Comparison of ENCODE assay signal across 8 cellular contexts in genomic region chr1:198699167-198700015, GRCh38.
A peak's percentile ranks its signal among the peaks of the same experiment; 100 is the strongest.
DNase-seq lines count a peak whose midpoint lies in the region; ATAC-seq and TF ChIP-seq lines count a peak whose summit lies in the region.

No MANE protein-coding gene starts in this region.

- ATAC-seq in mucosa of descending colon (peak; percentile 90), HG03108 (IDR thresholded peaks at IDR 0.05; ENCODE audit: unreplicated experiment) (no peak), GM21529 (IDR thresholded peaks at IDR 0.05; ENCODE audit: unreplicated experiment) (no peak)

- H3K4me1 ChIP-seq in MM.1S (ENCODE audit: low read length), result peaks cover 29% of the 10 kb centered on the region
- no peaks in the 10 kb centered on the region for H3K4me1 ChIP-seq in mucosa of descending colon (ENCODE audit: low read depth)

- no peak overlapping the region for H3K4me2 ChIP-seq in MM.1S (ENCODE audit: low read depth, low read length)

- H3K9me3 ChIP-seq in MM.1S (replicated peaks; ENCODE audit: insufficient read depth, low read length) (no peaks in the 10 kb centered on the region), mucosa of descending colon (no peaks in the 10 kb centered on the region)

- peak; percentile 89 for DNase-seq in DMS53 treated with DMSO at 0.1 percent for 48 hours (lab: John Stamatoyannopoulos, UW; ENCODE audit: unreplicated experiment)
- DNase-seq in MM.1S, result no peak
- peak; percentile 76 to 77 for DNase-seq in activated CD4-positive, alpha-beta T cell treated with anti-CD3 and anti-CD28 coated beads, Interleukin-2, amount 50 U/mL, for 4 hours
- peak in 5 of 10 donors; percentile 15 to 53 (median 34) for DNase-seq in dorsolateral prefrontal cortex
- peak; percentile 57 to 73 (median 67) for DNase-seq in mucosa of descending colon
- peak; percentile 29 to 40 for DNase-seq in stimulated activated CD8-positive, alpha-beta memory T cell treated with anti-CD3 and anti-CD28 coated beads, Interleukin-7, amount 100 ng/mL, for 1 hour (ENCODE audit: low read depth in 2 of 2)

- H4K20me1 ChIP-seq in MM.1S (ENCODE audit: insufficient read depth, low read length), result no peaks in the 10 kb centered on the region

- H2AFZ ChIP-seq in MM.1S (ENCODE audit: low read length), result no peak overlapping the region

- intact Hi-C loops in dorsolateral prefrontal cortex (cut with DNase I) (no loop called here), mucosa of descending colon (cut with DNase I, micrococcal nuclease) (no loop called here)

- H3K27me3 ChIP-seq in MM.1S (replicated peaks; ENCODE audit: insufficient read depth, low read length) (no peaks in the 10 kb centered on the region), dorsolateral prefrontal cortex (peaks cover 0 to 14% (median 0%) of the 10 kb centered on the region in 45 donors)

- no peak overlapping the region for H3K9ac ChIP-seq in MM.1S (ENCODE audit: low read length)

- TF ChIP-seq CTCF in MM.1S (IDR thresholded peaks at IDR 0.05; ENCODE audit: low read length), result peak; percentile 9; the same call in 1 of the 2 replicates
- TF ChIP-seq CTCF in dorsolateral prefrontal cortex (IDR thresholded peaks at IDR 0.05 in 54 of 56, conservative IDR thresholded peaks at IDR 0.05 in 2 of 56; ENCODE audit: low read depth in 1 of 56, partially characterized antibody in 56 of 56), result peak; percentile 10 to 70 (median 58)
- TF ChIP-seq CTCF in mucosa of descending colon (IDR thresholded peaks at IDR 0.05), result peak; percentile 42

- H3K36me3 ChIP-seq in MM.1S (replicated peaks; ENCODE audit: insufficient read depth, low read length), result no peaks in the 10 kb centered on the region
- H3K36me3 ChIP-seq in mucosa of descending colon (ENCODE audit: low read depth), result no peaks in the 10 kb centered on the region

- no peaks in the 10 kb centered on the region for H3K79me2 ChIP-seq in MM.1S (ENCODE audit: low read length)

- H3F3A ChIP-seq in MM.1S (ENCODE audit: insufficient read depth, low read length), result peaks cover 15% of the 10 kb centered on the region

- H3K27ac ChIP-seq in MM.1S (ENCODE audit: low read length), result no peak overlapping the region
- no peak overlapping the region for H3K27ac ChIP-seq in dorsolateral prefrontal cortex

- H3K9me2 ChIP-seq in MM.1S (replicated peaks; ENCODE audit: insufficient read depth, low read length), result no peaks in the 10 kb centered on the region

- no peak overlapping the region for H3K4me3 ChIP-seq in MM.1S (ENCODE audit: low read length)
- H3K4me3 ChIP-seq in dorsolateral prefrontal cortex, result peak overlapping the region in 33 of 59 donors; percentile 3 to 53 (median 31)
- no peak overlapping the region for H3K4me3 ChIP-seq in mucosa of descending colon

Comparison
In these comparisons a context has a peak if more than half of its experiments do, and no peak if none do; other contexts are left out.
1. H3K4me3 ChIP-seq: peak in dorsolateral prefrontal cortex (33 of 59); none in MM.1S (single experiment) and mucosa of descending colon (single experiment).
2. Peak in every context shown above with its lines, with median percentiles within 50 percentile points of each other: CTCF ChIP-seq.